Comparison of ENCODE assay signal across 10 cellular contexts in genomic region chr9:124110307-124110915, GRCh38.
DNase-seq lines count a peak whose midpoint lies in the region; ATAC-seq and TF ChIP-seq lines count a peak whose summit lies in the region.
"Had no signal": no experiment of that assay in that cellular context is flagged by ENCODE, and none has a peak within 500 bp of the region (broad histone marks: within the 10 kb centered on the region; RNA-seq: fewer than 3 reads in every experiment).

No MANE protein-coding gene starts in this region.

- no peak for TF ChIP-seq CTCF in chondrocyte (IDR thresholded peaks at IDR 0.05)
- no peak for TF ChIP-seq CTCF in type B pancreatic cell (conservative IDR thresholded peaks at IDR 0.05)

- DNase-seq in activated CD4-positive, alpha-beta T cell treated with anti-CD3 and anti-CD28 coated beads for 48 hours = peak; percentile 63
- no peak for DNase-seq in activated CD4-positive, alpha-beta T cell treated with anti-CD3 and anti-CD28 coated beads for 1 hour
- DNase-seq in SJSA1 (ENCODE audit: low read depth in 1 of 2, low spot score in 2 of 2) (peak; percentile 39 to 60), chondrocyte (ENCODE audit: low spot score) (peak; percentile 73), medulla oblongata (ENCODE audit: extremely low spot score) (peak; percentile 57), type B pancreatic cell (ENCODE audit: extremely low spot score, unreplicated experiment) (peak; percentile 84), activated gamma-delta T cell (lab: John Stamatoyannopoulos, UW) (no peak)

- no peak for ATAC-seq in HG02623 (IDR thresholded peaks at IDR 0.05; ENCODE audit: unreplicated experiment)
- ATAC-seq: T-helper 17 cell had no signal

- no peaks in the 10 kb centered on the region for H3K36me3 ChIP-seq in SJSA1

- no peak overlapping the region for H3K4me3 ChIP-seq in SJSA1

- no peaks in the 10 kb centered on the region for H3K9me3 Mint-ChIP-seq in chondrocyte (ENCODE audit: low read depth)
- no peaks in the 10 kb centered on the region for H3K9me3 Mint-ChIP-seq in type B pancreatic cell
- H3K9me3 Mint-ChIP-seq: natural killer cell treated with Interleukin-12 subunit alpha and Interleukin-12 subunit beta and Interleukin-15 and Interleukin-18, amount 100 ng/mL, for 72 hours had no signal

- H3K27me3 Mint-ChIP-seq in chondrocyte (ENCODE audit: low read depth) = peaks cover 41% of the 10 kb centered on the region
- H3K27me3 Mint-ChIP-seq in type B pancreatic cell = peaks cover 39% of the 10 kb centered on the region

- no peak overlapping the region for H3K4me3 Mint-ChIP-seq in chondrocyte (ENCODE audit: unreplicated experiment)
- H3K4me3 Mint-ChIP-seq in type B pancreatic cell = no peak overlapping the region
- H3K4me3 Mint-ChIP-seq: natural killer cell treated with Interleukin-12 subunit alpha and Interleukin-12 subunit beta and Interleukin-15 and Interleukin-18, amount 100 ng/mL, for 72 hours; T-helper 17 cell had no signal

- no peak overlapping the region for H3K27ac ChIP-seq in SJSA1

- H3K36me3 Mint-ChIP-seq in chondrocyte (ENCODE audit: low read depth) = peaks cover under 1% of the 10 kb centered on the region
- no peaks in the 10 kb centered on the region for H3K36me3 Mint-ChIP-seq in type B pancreatic cell
- H3K36me3 Mint-ChIP-seq: natural killer cell treated with Interleukin-12 subunit alpha and Interleukin-12 subunit beta and Interleukin-15 and Interleukin-18, amount 100 ng/mL, for 72 hours had no signal

- no peaks in the 10 kb centered on the region for H3K27me3 ChIP-seq in SJSA1 (replicated peaks)

- H3K4me1 ChIP-seq in SJSA1 (replicated peaks) = no peaks in the 10 kb centered on the region

- no peak overlapping the region for H3K27ac Mint-ChIP-seq in chondrocyte (ENCODE audit: unreplicated experiment)
- H3K27ac Mint-ChIP-seq in type B pancreatic cell = no peak overlapping the region
- H3K27ac Mint-ChIP-seq: natural killer cell treated with Interleukin-12 subunit alpha and Interleukin-12 subunit beta and Interleukin-15 and Interleukin-18, amount 100 ng/mL, for 72 hours; T-helper 17 cell had no signal

- no peaks in the 10 kb centered on the region for H3K9me3 ChIP-seq in SJSA1 (replicated peaks)

- no peaks in the 10 kb centered on the region for H3K4me1 Mint-ChIP-seq in chondrocyte (ENCODE audit: low read depth)
- H3K4me1 Mint-ChIP-seq in type B pancreatic cell (ENCODE audit: unreplicated experiment) = no peaks in the 10 kb centered on the region

Comparison
In these comparisons a context has a peak if more than half of its experiments do, and no peak if none do; other contexts are left out.
1. DNase-seq: peak in activated CD4-positive, alpha-beta T cell treated with anti-CD3 and anti-CD28 coated beads for 48 hours (single experiment), SJSA1 (2 of 2), chondrocyte (single experiment), medulla oblongata (single experiment) and type B pancreatic cell (single experiment); none in activated CD4-positive, alpha-beta T cell treated with anti-CD3 and anti-CD28 coated beads for 1 hour (single experiment) and activated gamma-delta T cell (single experiment).